In genomic region chr18:36179562-36180334, GRCh38 we compare ENCODE assay signal across 8 cellular contexts. TPM values are rescaled to one million over a fixed set of nuclear protein-coding genes. Genes with fewer than 3 reads are reported as not detected.
DNase-seq lines count a peak whose midpoint lies in the region; ATAC-seq, FAIRE-seq and TF ChIP-seq lines count a peak whose summit lies in the region.

No MANE protein-coding gene starts in this region.

- WGBS in K562 (ENCODE audit: insufficient coverage, low coverage, missing lambda C conversion rate), result 16% methylated on average over 7 of the region's 7 CpGs
- WGBS in right lobe of liver (ENCODE audit: insufficient coverage, low coverage, low lambda C conversion rate, missing lambda C conversion rate), result 21% methylated on average over 7 of the region's 7 CpGs

- H4K20me1 ChIP-seq in K562 (replicated peaks; ENCODE audit: control insufficient read depth, insufficient read depth, low read length), result no peaks in the 10 kb centered on the region

- BruUV-seq in K562 (replicated peaks; lab: Mats Ljungman, UMichigan), result no TSS peak

- H3K4me1 Mint-ChIP-seq in activated naive CD4-positive, alpha-beta T cell treated with anti-CD3 and anti-CD28 coated beads for 36 hours (ENCODE audit: low read depth), result peaks cover 9% of the 10 kb centered on the region
- peaks cover 15% of the 10 kb centered on the region for H3K4me1 Mint-ChIP-seq in activated naive CD4-positive, alpha-beta T cell treated with anti-CD3 and anti-CD28 coated beads, Interleukin-2, amount 10 ng/mL, durations not matched to agents 7 days and 5 days
- H3K4me1 Mint-ChIP-seq in activated CD4-positive, alpha-beta memory T cell treated with anti-CD3 and anti-CD28 coated beads, Interleukin-2, amount 10 ng/mL, durations not matched to agents 7 days and 5 days, result peaks cover 30% of the 10 kb centered on the region

- H3K27ac ChIP-seq in K562 (ENCODE audit: extremely low read depth, low read depth, low read length), result peak overlapping the region; percentile 27; the same call in 1 of the 3 replicates
- H3K27ac ChIP-seq in right lobe of liver, result no peak overlapping the region
- no peak overlapping the region for H3K27ac ChIP-seq in upper lobe of right lung

- no peak overlapping the region for H3K4me3 Mint-ChIP-seq in activated naive CD4-positive, alpha-beta T cell treated with anti-CD3 and anti-CD28 coated beads for 36 hours
- no peak overlapping the region for H3K4me3 Mint-ChIP-seq in activated naive CD4-positive, alpha-beta T cell treated with anti-CD3 and anti-CD28 coated beads, Interleukin-2, amount 10 ng/mL, durations not matched to agents 7 days and 5 days
- H3K4me3 Mint-ChIP-seq in activated CD4-positive, alpha-beta memory T cell treated with anti-CD3 and anti-CD28 coated beads, Interleukin-2, amount 10 ng/mL, durations not matched to agents 7 days and 5 days, result no peak overlapping the region

- TF ChIP-seq EP300 in K562 (IDR thresholded peaks at IDR 0.05; ENCODE audit: low read length), result no peak

- DNase-seq in activated naive CD4-positive, alpha-beta T cell treated with anti-CD3 and anti-CD28 coated beads for 36 hours, result no peak
- no peak for DNase-seq in activated naive CD4-positive, alpha-beta T cell treated with anti-CD3 and anti-CD28 coated beads, Interleukin-2, amount 10 ng/mL, durations not matched to agents 7 days and 5 days
- DNase-seq in K562 (ENCODE audit: extremely low read depth in 1 of 4, low spot score in 3 of 4) (peak in 2 of 4 experiments; percentile 61 to 72), right lobe of liver (peak; percentile 68 to 73 (median 71)), upper lobe of right lung (peak; percentile 80)
- DNase-seq in activated CD4-positive, alpha-beta memory T cell treated with anti-CD3 and anti-CD28 coated beads, Interleukin-2, amount 10 ng/mL, durations not matched to agents 7 days and 5 days, result no peak
- DNase-seq in activated CD8-positive, alpha-beta memory T cell treated with anti-CD3 and anti-CD28 coated beads, Interleukin-2, amount 50 U/mL, for 4 hours, result no peak

- H3K27me3 ChIP-seq in K562 (ENCODE audit: control insufficient read depth in 2 of 2, insufficient read depth in 2 of 2, low read length in 2 of 2), result no peaks in the 10 kb centered on the region
- no peaks in the 10 kb centered on the region for H3K27me3 ChIP-seq in right lobe of liver
- H3K27me3 ChIP-seq in upper lobe of right lung, result no peaks in the 10 kb centered on the region

- intact Hi-C loops in activated naive CD4-positive, alpha-beta T cell treated with anti-CD3 and anti-CD28 coated beads for 36 hours (cut with micrococcal nuclease), result loop anchor here (10.0 kb wide), 1 partner anchor 165 kb away; no protein-coding TSS in a partner anchor
- intact Hi-C loops in K562 (cut with micrococcal nuclease) (no loop called here), right lobe of liver (cut with DNase I) (no loop called here), upper lobe of right lung (cut with DNase I) (no loop called here)

- no peak overlapping the region for H3K4me2 ChIP-seq in K562 (ENCODE audit: insufficient read depth, low read length)

- H3K79me2 ChIP-seq in K562 (ENCODE audit: control insufficient read depth, insufficient read depth, low read length), result no peaks in the 10 kb centered on the region

- no peak for TF ChIP-seq RAD21 in K562 (CRISPR knock-in tag; conservative IDR thresholded peaks at IDR 0.05 in 1 of 2, IDR thresholded peaks at IDR 0.05 in 1 of 2)

- CTCF ChIA-PET in activated naive CD4-positive, alpha-beta T cell treated with anti-CD3 and anti-CD28 coated beads for 36 hours (lab: Charles Lee), result interaction anchor here (1.2 kb wide), 1 partner anchor 28 kb away, joined by 3 read pairs; no protein-coding TSS in a partner anchor
- CTCF ChIA-PET in activated naive CD4-positive, alpha-beta T cell treated with anti-CD3 and anti-CD28 coated beads, Interleukin-2, amount 10 ng/mL, durations not matched to agents 7 days and 5 days (lab: Charles Lee), result no interaction called here
- CTCF ChIA-PET in K562 (lab: Yijun Ruan, JAX; ENCODE audit: low intra/inter-chr PET ratio), result no interaction called here
- CTCF ChIA-PET in activated CD4-positive, alpha-beta memory T cell treated with anti-CD3 and anti-CD28 coated beads, Interleukin-2, amount 10 ng/mL, durations not matched to agents 7 days and 5 days (lab: Charles Lee), result interaction anchor here (0.6 kb wide), 1 partner anchor 1140 kb away, joined by 3 read pairs; no protein-coding TSS in a partner anchor

- TF ChIP-seq POLR2A in K562 (conservative IDR thresholded peaks at IDR 0.05), result no peak
- no peak for TF ChIP-seq POLR2A in right lobe of liver (IDR thresholded peaks at IDR 0.05)

- POLR2A ChIA-PET in K562 (lab: Yijun Ruan, JAX), result interaction anchor here (1.0 to 1.8 kb wide), 4 partner anchors 9 to 20 kb away, joined by 4 to 5 read pairs (median 5); no protein-coding TSS in a partner anchor
- POLR2A ChIA-PET in activated CD4-positive, alpha-beta memory T cell treated with anti-CD3 and anti-CD28 coated beads, Interleukin-2, amount 10 ng/mL, durations not matched to agents 7 days and 5 days (lab: Charles Lee), result no interaction called here

- H3K27ac Mint-ChIP-seq in activated naive CD4-positive, alpha-beta T cell treated with anti-CD3 and anti-CD28 coated beads for 36 hours, result peak overlapping the region; percentile 46
- H3K27ac Mint-ChIP-seq in activated naive CD4-positive, alpha-beta T cell treated with anti-CD3 and anti-CD28 coated beads, Interleukin-2, amount 10 ng/mL, durations not matched to agents 7 days and 5 days, result no peak overlapping the region
- no peak overlapping the region for H3K27ac Mint-ChIP-seq in activated CD4-positive, alpha-beta memory T cell treated with anti-CD3 and anti-CD28 coated beads, Interleukin-2, amount 10 ng/mL, durations not matched to agents 7 days and 5 days

- peak; percentile 63 for ATAC-seq in K562
- ATAC-seq in right lobe of liver, result peak in 1 of 4 donors; percentile 11
- ATAC-seq in upper lobe of right lung, result peak; percentile 63
- no peak for ATAC-seq in GM19324 (IDR thresholded peaks at IDR 0.05; ENCODE audit: low FRiP score, unreplicated experiment)

- no peaks in the 10 kb centered on the region for H3K27me3 Mint-ChIP-seq in activated naive CD4-positive, alpha-beta T cell treated with anti-CD3 and anti-CD28 coated beads for 36 hours (ENCODE audit: low read depth)
- H3K27me3 Mint-ChIP-seq in activated naive CD4-positive, alpha-beta T cell treated with anti-CD3 and anti-CD28 coated beads, Interleukin-2, amount 10 ng/mL, durations not matched to agents 7 days and 5 days, result peaks cover 8% of the 10 kb centered on the region
- H3K27me3 Mint-ChIP-seq in activated CD4-positive, alpha-beta memory T cell treated with anti-CD3 and anti-CD28 coated beads, Interleukin-2, amount 10 ng/mL, durations not matched to agents 7 days and 5 days, result no peaks in the 10 kb centered on the region

- H3K4me1 ChIP-seq in K562 (replicated peaks in 1 of 2; ENCODE audit: control insufficient read depth in 2 of 2, insufficient read depth in 2 of 2, low read length in 2 of 2), result peaks cover 0 to 14% of the 10 kb centered on the region in 2 experiments; a peak in 4 of 5 replicates
- peaks cover 0 to 32% (median 8%) of the 10 kb centered on the region in 4 donors for H3K4me1 ChIP-seq in right lobe of liver
- H3K4me1 ChIP-seq in upper lobe of right lung, result peaks cover 12% of the 10 kb centered on the region

- no peak overlapping the region for H3K4me3 ChIP-seq in K562
- no peak overlapping the region for H3K4me3 ChIP-seq in right lobe of liver
- no peak overlapping the region for H3K4me3 ChIP-seq in upper lobe of right lung

- TF ChIP-seq CTCF in K562 (IDR thresholded peaks at IDR 0.05 in 2 of 3, conservative IDR thresholded peaks at IDR 0.05 in 1 of 3; ENCODE audit: insufficient read depth in 2 of 3, low read depth in 1 of 3, low read length in 3 of 3) (no peak), right lobe of liver (IDR thresholded peaks at IDR 0.05) (no peak), upper lobe of right lung (IDR thresholded peaks at IDR 0.05) (no peak)

- peak; percentile 46 for FAIRE-seq in K562 (lab: Jason Lieb, UNC)

- H3K36me3 ChIP-seq in K562 (ENCODE audit: control insufficient read depth, insufficient read depth, low read length) (peaks cover 26% of the 10 kb centered on the region), right lobe of liver (peaks cover 0 to 3% (median 1%) of the 10 kb centered on the region in 4 donors), upper lobe of right lung (peaks cover 25% of the 10 kb centered on the region)

- H3K9me3 ChIP-seq in K562 (replicated peaks; ENCODE audit: control insufficient read depth, insufficient read depth, low read depth, low read length), result no peaks in the 10 kb centered on the region
- no peaks in the 10 kb centered on the region for H3K9me3 ChIP-seq in right lobe of liver
- no peaks in the 10 kb centered on the region for H3K9me3 ChIP-seq in upper lobe of right lung

- H2AFZ ChIP-seq in K562 (ENCODE audit: low read depth, low read length), result no peak overlapping the region

- no peaks in the 10 kb centered on the region for H3K9me1 ChIP-seq in K562 (ENCODE audit: control insufficient read depth, insufficient read depth, low read length)

- 0 out of 4 replicates have a peak overlapping the region, but pooled peaks of 1 of the 2 experiments have one; percentile 77 for H3K9ac ChIP-seq in K562 (ENCODE audit: insufficient read depth in 1 of 2, low read depth in 2 of 2, low read length in 2 of 2)

- H3K36me3 Mint-ChIP-seq in activated naive CD4-positive, alpha-beta T cell treated with anti-CD3 and anti-CD28 coated beads for 36 hours (ENCODE audit: low read depth), result peaks cover 16% of the 10 kb centered on the region
- H3K36me3 Mint-ChIP-seq in activated naive CD4-positive, alpha-beta T cell treated with anti-CD3 and anti-CD28 coated beads, Interleukin-2, amount 10 ng/mL, durations not matched to agents 7 days and 5 days, result peaks cover 20% of the 10 kb centered on the region
- H3K36me3 Mint-ChIP-seq in activated CD4-positive, alpha-beta memory T cell treated with anti-CD3 and anti-CD28 coated beads, Interleukin-2, amount 10 ng/mL, durations not matched to agents 7 days and 5 days (ENCODE audit: low read depth), result peaks cover 23% of the 10 kb centered on the region

- H3K9me3 Mint-ChIP-seq in activated naive CD4-positive, alpha-beta T cell treated with anti-CD3 and anti-CD28 coated beads for 36 hours, result no peaks in the 10 kb centered on the region
- H3K9me3 Mint-ChIP-seq in activated naive CD4-positive, alpha-beta T cell treated with anti-CD3 and anti-CD28 coated beads, Interleukin-2, amount 10 ng/mL, durations not matched to agents 7 days and 5 days, result no peaks in the 10 kb centered on the region
- H3K9me3 Mint-ChIP-seq in activated CD4-positive, alpha-beta memory T cell treated with anti-CD3 and anti-CD28 coated beads, Interleukin-2, amount 10 ng/mL, durations not matched to agents 7 days and 5 days, result no peaks in the 10 kb centered on the region

- in situ Hi-C loops in K562 (cut with MboI), result no loop called here

RNA-seq across cellular contexts. Expression of gene MOCOS, which starts 7.5 kb away (rescaled TPM):
- not detected for total RNA-seq in activated naive CD4-positive, alpha-beta T cell treated with anti-CD3 and anti-CD28 coated beads for 36 hours
- 13.8 and 19.3 TPM in 2 replicates for total RNA-seq in K562 (2011; cell fraction: chromatin; rRNA removed; ENCODE audit: low replicate concordance)
- total RNA-seq in K562 (2011; cell fraction: nucleolus; rRNA removed), result 11.7 and 12.5 TPM in 2 replicates
- total RNA-seq in K562 (2011; cell fraction: nucleoplasm; rRNA removed), result 13.4 and 14.2 TPM in 2 replicates
- total RNA-seq in K562 (2014; rRNA removed), result 8.4 and 11.8 TPM in 2 replicates
- 11.5 and 11.8 TPM in 2 replicates for total RNA-seq in K562 (2014; rRNA removed; fragmentation: Illumina TruSeq; extraction: Trizol)
- total RNA-seq in K562 (2015; rRNA removed; fragmentation: Illumina TruSeq; extraction: Trizol), result 7.7 TPM in 2 replicates
- 12.4 TPM in 2 replicates for total RNA-seq in K562 (2021)
- 8.1 and 8.6 TPM in 2 replicates for polyA plus RNA-seq in K562 (2011; rRNA removed)
- polyA plus RNA-seq in K562 (2011; cell fraction: cytosol; rRNA removed), result 6.4 and 6.8 TPM in 2 replicates
- polyA plus RNA-seq in K562 (2011; cell fraction: nucleus; rRNA removed), result 11.0 and 12.3 TPM in 2 replicates
- 6.5 and 17.9 TPM in 2 replicates for polyA plus RNA-seq in K562 (2012)
- 8.4 and 9.2 TPM in 2 replicates for polyA plus RNA-seq in K562 (2014; fragmentation: Illumina TruSeq; extraction: Trizol)
- 1 to 10 TPM; 4.5 to 4.6 TPM for polyA plus RNA-seq in K562 (2014; fragmentation: Nextera tagmentation; extraction: Ambion mirVana)
- polyA plus RNA-seq in K562 (2014; rRNA removed), result 9.1 and 12.1 TPM in 2 replicates
- polyA minus RNA-seq in K562 (2011; rRNA and poly(A)+ RNA removed), result 10.8 and 12.7 TPM in 2 replicates
- 6.4 and 6.6 TPM in 2 replicates for polyA minus RNA-seq in K562 (2011; cell fraction: cytosol; rRNA and poly(A)+ RNA removed)
- 7.4 and 11.7 TPM in 2 replicates for polyA minus RNA-seq in K562 (2011; cell fraction: nucleus; rRNA and poly(A)+ RNA removed)
- total RNA-seq in right lobe of liver, result 10 to 100 TPM; 12.2 to 35.2 (median 25.2) TPM
- total RNA-seq in upper lobe of right lung, result 5.0 TPM
- under 1 TPM; 0.15 to 0.25 TPM for total RNA-seq in activated CD4-positive, alpha-beta memory T cell treated with anti-CD3 and anti-CD28 coated beads, Interleukin-2, amount 10 ng/mL, durations not matched to agents 7 days and 5 days

RNA-seq across cellular contexts. Expression of gene ELP2, which starts 50.0 kb away (rescaled TPM):
- 10 to 100 TPM; 90.1 to 92.0 TPM for total RNA-seq in activated naive CD4-positive, alpha-beta T cell treated with anti-CD3 and anti-CD28 coated beads for 36 hours
- 409 and 679 TPM in 2 replicates for total RNA-seq in K562 (2011; cell fraction: chromatin; rRNA removed; ENCODE audit: low replicate concordance)
- 246 and 294 TPM in 2 replicates for total RNA-seq in K562 (2011; cell fraction: nucleolus; rRNA removed)
- total RNA-seq in K562 (2011; cell fraction: nucleoplasm; rRNA removed), result 383 and 472 TPM in 2 replicates
- total RNA-seq in K562 (2014; rRNA removed) (156 and 158 TPM in 2 replicates), K562 (2014; rRNA removed; fragmentation: Illumina TruSeq; extraction: Trizol) (123 and 139 TPM in 2 replicates), K562 (2015; rRNA removed; fragmentation: Illumina TruSeq; extraction: Trizol) (72.8 and 76.8 TPM in 2 replicates), K562 (2021) (140 and 148 TPM in 2 replicates), right lobe of liver (10 to 100 TPM; 26.9 to 58.7 (median 50.3) TPM), upper lobe of right lung (69.0 TPM)
- polyA plus RNA-seq in K562 (2011; rRNA removed) (188 and 192 TPM in 2 replicates), K562 (2014; fragmentation: Illumina TruSeq; extraction: Trizol) (87.4 and 96.0 TPM in 2 replicates), K562 (2014; fragmentation: Nextera tagmentation; extraction: Ambion mirVana) (100 to 1,000 TPM; 146 to 172 TPM), K562 (2014; rRNA removed) (84.0 and 94.8 TPM in 2 replicates)
- 42.9 and 93.6 TPM in 2 replicates for polyA plus RNA-seq in K562 (2011; cell fraction: cytosol; rRNA removed)
- polyA plus RNA-seq in K562 (2011; cell fraction: nucleus; rRNA removed), result 181 and 221 TPM in 2 replicates
- polyA plus RNA-seq in K562 (2012), result 133 and 141 TPM in 2 replicates
- 262 and 352 TPM in 2 replicates for polyA minus RNA-seq in K562 (2011; rRNA and poly(A)+ RNA removed)
- 73.4 and 77.3 TPM in 2 replicates for polyA minus RNA-seq in K562 (2011; cell fraction: cytosol; rRNA and poly(A)+ RNA removed)
- 158 and 260 TPM in 2 replicates for polyA minus RNA-seq in K562 (2011; cell fraction: nucleus; rRNA and poly(A)+ RNA removed)
- total RNA-seq in activated CD4-positive, alpha-beta memory T cell treated with anti-CD3 and anti-CD28 coated beads, Interleukin-2, amount 10 ng/mL, durations not matched to agents 7 days and 5 days, result 10 to 100 TPM; 54.5 to 60.1 TPM

RNA-seq across cellular contexts. Expression of gene SLC39A6, which starts 50.6 kb away (rescaled TPM):
- total RNA-seq in activated naive CD4-positive, alpha-beta T cell treated with anti-CD3 and anti-CD28 coated beads for 36 hours, result 10 to 100 TPM; 15.4 to 15.7 TPM
- 16.4 and 23.0 TPM in 2 replicates for total RNA-seq in K562 (2011; cell fraction: chromatin; rRNA removed; ENCODE audit: low replicate concordance)
- total RNA-seq in K562 (2011; cell fraction: nucleolus; rRNA removed), result 16.7 and 19.2 TPM in 2 replicates
- total RNA-seq in K562 (2011; cell fraction: nucleoplasm; rRNA removed), result 18.1 and 19.9 TPM in 2 replicates
- total RNA-seq in K562 (2014; rRNA removed), result 17.4 and 21.1 TPM in 2 replicates
- total RNA-seq in K562 (2014; rRNA removed; fragmentation: Illumina TruSeq; extraction: Trizol), result 19.9 and 20.9 TPM in 2 replicates
- total RNA-seq in K562 (2015; rRNA removed; fragmentation: Illumina TruSeq; extraction: Trizol), result 19.0 and 20.6 TPM in 2 replicates
- total RNA-seq in K562 (2021), result 13.2 and 14.0 TPM in 2 replicates
- polyA plus RNA-seq in K562 (2011; rRNA removed), result 16.7 and 17.8 TPM in 2 replicates
- 11.3 and 13.7 TPM in 2 replicates for polyA plus RNA-seq in K562 (2011; cell fraction: cytosol; rRNA removed)
- 14.2 and 16.8 TPM in 2 replicates for polyA plus RNA-seq in K562 (2011; cell fraction: nucleus; rRNA removed)
- 8.7 and 10.7 TPM in 2 replicates for polyA plus RNA-seq in K562 (2012)
- polyA plus RNA-seq in K562 (2014; fragmentation: Illumina TruSeq; extraction: Trizol), result 22.1 and 23.8 TPM in 2 replicates
- 1 to 10 TPM; 5.6 to 6.6 TPM for polyA plus RNA-seq in K562 (2014; fragmentation: Nextera tagmentation; extraction: Ambion mirVana)
- 13.2 and 13.8 TPM in 2 replicates for polyA plus RNA-seq in K562 (2014; rRNA removed)
- polyA minus RNA-seq in K562 (2011; rRNA and poly(A)+ RNA removed), result 26.3 and 34.2 TPM in 2 replicates
- 5.0 and 5.6 TPM in 2 replicates for polyA minus RNA-seq in K562 (2011; cell fraction: cytosol; rRNA and poly(A)+ RNA removed)
- 7.3 and 11.8 TPM in 2 replicates for polyA minus RNA-seq in K562 (2011; cell fraction: nucleus; rRNA and poly(A)+ RNA removed)
- total RNA-seq in right lobe of liver, result 10 to 100 TPM in 2 of 6 experiments, 1 to 10 TPM in 4; 6.5 to 13.2 (median 8.7) TPM
- 24.3 TPM for total RNA-seq in upper lobe of right lung
- total RNA-seq in activated CD4-positive, alpha-beta memory T cell treated with anti-CD3 and anti-CD28 coated beads, Interleukin-2, amount 10 ng/mL, durations not matched to agents 7 days and 5 days, result 10 to 100 TPM; 22.9 to 24.8 TPM

Comparison
In these comparisons a context has a peak if more than half of its experiments do, and no peak if none do; other contexts are left out.
1. CTCF ChIA-PET loops: an anchor here in activated naive CD4-positive, alpha-beta T cell treated with anti-CD3 and anti-CD28 coated beads for 36 hours (1.2 kb wide) and activated CD4-positive, alpha-beta memory T cell treated with anti-CD3 and anti-CD28 coated beads, Interleukin-2, amount 10 ng/mL, durations not matched to agents 7 days and 5 days (0.6 kb wide); none called in activated naive CD4-positive, alpha-beta T cell treated with anti-CD3 and anti-CD28 coated beads, Interleukin-2, amount 10 ng/mL, durations not matched to agents 7 days and 5 days and K562.
2. DNase-seq: peak in right lobe of liver (3 of 3) and upper lobe of right lung (single experiment); none in activated naive CD4-positive, alpha-beta T cell treated with anti-CD3 and anti-CD28 coated beads for 36 hours (single experiment), activated naive CD4-positive, alpha-beta T cell treated with anti-CD3 and anti-CD28 coated beads, Interleukin-2, amount 10 ng/mL, durations not matched to agents 7 days and 5 days (single experiment), activated CD4-positive, alpha-beta memory T cell treated with anti-CD3 and anti-CD28 coated beads, Interleukin-2, amount 10 ng/mL, durations not matched to agents 7 days and 5 days (single experiment) and activated CD8-positive, alpha-beta memory T cell treated with anti-CD3 and anti-CD28 coated beads, Interleukin-2, amount 50 U/mL, for 4 hours (single experiment).